In the genomic region with DNA sequence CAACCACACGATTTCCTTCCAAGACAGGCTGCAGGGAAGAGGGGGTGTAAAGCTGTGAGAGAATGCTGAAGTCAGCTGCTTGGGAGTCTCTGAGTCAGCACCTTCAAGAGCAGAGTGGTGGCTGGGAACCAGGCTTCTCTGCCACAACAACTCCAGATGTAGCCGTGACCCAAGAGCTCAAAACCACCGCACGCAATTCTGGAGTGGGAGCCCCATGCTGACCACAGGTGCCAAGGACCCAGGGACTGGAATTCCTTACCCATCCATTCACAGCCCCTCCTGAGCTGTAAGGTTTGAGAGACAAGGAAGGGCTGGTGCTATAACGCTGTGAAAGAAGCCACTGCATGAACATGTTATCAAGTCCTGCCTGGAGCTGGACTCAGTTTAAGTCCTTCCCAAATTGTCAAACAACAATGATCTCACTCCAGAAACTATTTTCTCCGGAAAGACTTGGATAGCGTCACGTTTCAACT, we compare ENCODE assay signal across 11 cellular contexts.
DNase-seq lines count a peak whose midpoint lies in the region; ATAC-seq and TF ChIP-seq lines count a peak whose summit lies in the region.
"Had no signal": no experiment of that assay in that cellular context is flagged by ENCODE, and none has a peak within 500 bp of the region (broad histone marks: within the 10 kb centered on the region; RNA-seq: fewer than 3 reads in every experiment).

No MANE protein-coding gene starts in this region.

- WGBS in esophagus muscularis mucosa: 68% methylated on average over 8 of the region's 8 CpGs

- H3K36me3 ChIP-seq in esophagus muscularis mucosa: peaks cover 6 to 39% (median 27%) of the 10 kb centered on the region in 4 donors

- no peak for TF ChIP-seq EP300 in esophagus muscularis mucosa (IDR thresholded peaks at IDR 0.05)

- peak overlapping the region; percentile 47 for H3K27ac Mint-ChIP-seq in neural crest cell (ENCODE audit: unreplicated experiment)
- H3K27ac Mint-ChIP-seq: activated naive CD8-positive, alpha-beta T cell; memory B cell had no signal

- H3K4me3 ChIP-seq in AG09309 (ENCODE audit: control insufficient read depth, low read depth, low read length): no peak overlapping the region
- no peak overlapping the region for H3K4me3 ChIP-seq in esophagus muscularis mucosa

- no peaks in the 10 kb centered on the region for H3K9me3 ChIP-seq in esophagus muscularis mucosa

- peak overlapping the region; percentile 32 to 62 (median 46) for H3K27ac ChIP-seq in esophagus muscularis mucosa (replicated peaks in 1 of 4)

- TF ChIP-seq CTCF in AG09309 (IDR thresholded peaks at IDR 0.05; ENCODE audit: control insufficient read depth, insufficient read depth, low read depth, low read length, missing control alignments): no peak
- no peak for TF ChIP-seq CTCF in esophagus muscularis mucosa (IDR thresholded peaks at IDR 0.05)
- no peak for TF ChIP-seq CTCF in neural crest cell (conservative IDR thresholded peaks at IDR 0.05)

- no peak overlapping the region for H3K4me3 Mint-ChIP-seq in neural crest cell
- H3K4me3 Mint-ChIP-seq: activated naive CD8-positive, alpha-beta T cell; memory B cell had no signal

- H3K36me3 Mint-ChIP-seq in neural crest cell (ENCODE audit: low read depth): no peaks in the 10 kb centered on the region
- H3K36me3 Mint-ChIP-seq: memory B cell had no signal

- intact Hi-C loops in esophagus muscularis mucosa (cut with DNase I): no loop called here

- no peaks in the 10 kb centered on the region for H3K9me3 Mint-ChIP-seq in neural crest cell
- H3K9me3 Mint-ChIP-seq: memory B cell had no signal

- H3K4me1 ChIP-seq in esophagus muscularis mucosa: peaks cover 28 to 44% (median 33%) of the 10 kb centered on the region in 4 donors

- peak; percentile 91 for DNase-seq in AG09309 (ENCODE audit: low read depth)
- DNase-seq in MV-4-11 (lab: John Stamatoyannopoulos, UW): peak; percentile 74
- no peak for DNase-seq in esophagus muscularis mucosa (ENCODE audit: extremely low spot score)
- DNase-seq in neural crest cell (ENCODE audit: low read depth, low spot score): no peak
- DNase-seq: SIG-M5 had no signal

- peaks cover 9% of the 10 kb centered on the region for H3K4me1 Mint-ChIP-seq in neural crest cell
- H3K4me1 Mint-ChIP-seq: memory B cell had no signal

- no peaks in the 10 kb centered on the region for H3K27me3 Mint-ChIP-seq in neural crest cell (ENCODE audit: low read depth)

- no peak for ATAC-seq in HG03108 (IDR thresholded peaks at IDR 0.05; ENCODE audit: unreplicated experiment)
- ATAC-seq in GM18520 (IDR thresholded peaks at IDR 0.05; ENCODE audit: unreplicated experiment): no peak
- no peak for ATAC-seq in GM21619 (IDR thresholded peaks at IDR 0.05; ENCODE audit: unreplicated experiment)
- no peak for ATAC-seq in HG03460 (IDR thresholded peaks at IDR 0.05; ENCODE audit: unreplicated experiment)

- no peak for TF ChIP-seq POLR2A in esophagus muscularis mucosa (IDR thresholded peaks at IDR 0.05; ENCODE audit: low read depth)

- H3K27me3 ChIP-seq in esophagus muscularis mucosa: no peaks in the 10 kb centered on the region

Comparison
In these comparisons a context has a peak if more than half of its experiments do, and no peak if none do; other contexts are left out.
1. DNase-seq: peak in AG09309 (single experiment) and MV-4-11 (single experiment); none in esophagus muscularis mucosa (single experiment) and neural crest cell (single experiment).